Comparison of ENCODE assay signal across 10 cellular contexts in the genomic region with DNA sequence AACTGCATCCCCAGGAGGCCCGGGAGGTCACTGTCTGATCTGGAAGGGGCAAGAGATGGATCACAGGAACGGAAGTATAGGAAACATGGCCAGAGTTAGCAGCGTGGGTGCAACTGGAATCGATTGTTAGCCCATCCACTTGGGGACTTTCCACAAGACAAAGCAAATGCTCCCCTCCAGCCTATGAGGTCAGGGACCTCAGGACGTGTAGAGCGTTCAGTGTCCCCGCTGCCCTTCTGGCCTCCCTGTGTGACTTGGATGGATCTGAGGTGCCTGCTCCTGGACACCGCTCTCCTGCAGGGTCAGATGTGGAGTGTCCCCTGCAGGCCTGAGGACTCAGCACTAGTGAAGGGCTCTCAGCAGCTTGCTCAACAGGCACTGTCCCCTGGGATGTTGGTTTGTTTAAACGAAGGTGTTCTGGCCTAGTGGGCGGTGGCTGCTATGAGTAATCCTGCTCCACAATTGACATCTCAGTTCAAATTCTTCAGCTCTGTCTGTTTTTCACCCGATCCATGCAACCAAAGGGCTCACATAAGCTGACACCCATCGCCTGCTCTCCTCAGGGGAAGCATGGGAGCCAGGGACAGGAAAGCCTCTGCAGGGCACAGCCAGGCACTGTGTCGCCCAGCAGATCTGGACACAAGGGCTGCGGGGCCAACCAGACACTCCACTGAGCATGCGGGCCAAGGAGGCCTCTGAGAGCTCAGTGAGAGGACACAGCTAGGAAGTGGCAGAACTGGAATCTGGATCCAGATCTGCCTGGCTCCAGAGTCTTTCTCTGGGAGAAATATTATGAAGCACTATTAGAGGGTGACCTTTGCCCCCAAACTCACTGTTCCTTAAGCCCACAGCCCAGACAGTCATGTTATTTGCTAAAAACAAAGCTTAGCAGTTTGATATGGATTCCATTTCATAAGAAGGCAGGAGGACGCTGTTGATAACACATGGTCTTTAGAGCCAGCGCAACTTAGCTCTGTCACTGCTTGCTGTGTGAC.
A peak's percentile ranks its signal among the peaks of the same experiment; 100 is the strongest.
DNase-seq lines count a peak whose midpoint lies in the region; ATAC-seq and TF ChIP-seq lines count a peak whose summit lies in the region.
"Had no signal": no experiment of that assay in that cellular context is flagged by ENCODE, and none has a peak within 500 bp of the region (broad histone marks: within the 10 kb centered on the region; RNA-seq: fewer than 3 reads in every experiment).

No MANE protein-coding gene starts in this region.

- ATAC-seq in HG02763 (IDR thresholded peaks at IDR 0.05; ENCODE audit: unreplicated experiment), result peak; percentile 85
- peak; percentile 53 for ATAC-seq in Right ventricle myocardium superior (ENCODE audit: poor library complexity)

- TF ChIP-seq CTCF in OCI-LY3 (IDR thresholded peaks at IDR 0.05; ENCODE audit: low read depth, low read length), result no peak

- peak overlapping the region; percentile 19; the same call in 1 of the 2 replicates for H3K4me3 ChIP-seq in OCI-LY3 (ENCODE audit: low read length)

- H3K9me3 Mint-ChIP-seq in activated CD4-positive, alpha-beta memory T cell treated with anti-CD3 and anti-CD28 coated beads for 36 hours, result no peaks in the 10 kb centered on the region
- no peaks in the 10 kb centered on the region for H3K9me3 Mint-ChIP-seq in activated CD4-positive, alpha-beta memory T cell treated with anti-CD3 and anti-CD28 coated beads, Interleukin-2, amount 10 ng/mL, durations not matched to agents 7 days and 5 days
- H3K9me3 Mint-ChIP-seq: activated naive CD8-positive, alpha-beta T cell treated with anti-CD3 and anti-CD28 coated beads, Interleukin-2, amount 10 ng/mL, durations not matched to agents 7 days and 5 days; CD4-positive, CD25-positive, alpha-beta regulatory T cell had no signal

- peaks cover 5% of the 10 kb centered on the region for H3K27me3 Mint-ChIP-seq in activated CD4-positive, alpha-beta memory T cell treated with anti-CD3 and anti-CD28 coated beads for 36 hours
- H3K27me3 Mint-ChIP-seq in activated CD4-positive, alpha-beta memory T cell treated with anti-CD3 and anti-CD28 coated beads, Interleukin-2, amount 10 ng/mL, durations not matched to agents 7 days and 5 days, result peaks cover 5% of the 10 kb centered on the region
- H3K27me3 Mint-ChIP-seq: CD4-positive, CD25-positive, alpha-beta regulatory T cell had no signal

- H3K36me3 ChIP-seq in OCI-LY3 (replicated peaks; ENCODE audit: low read depth, low read length), result no peaks in the 10 kb centered on the region

- H4K20me1 ChIP-seq in OCI-LY3 (ENCODE audit: insufficient read depth, low read length), result no peaks in the 10 kb centered on the region

- POLR2A ChIA-PET in activated CD4-positive, alpha-beta memory T cell treated with anti-CD3 and anti-CD28 coated beads for 36 hours (lab: Charles Lee), result no interaction called here
- POLR2A ChIA-PET in activated CD4-positive, alpha-beta memory T cell treated with anti-CD3 and anti-CD28 coated beads, Interleukin-2, amount 10 ng/mL, durations not matched to agents 7 days and 5 days (lab: Charles Lee), result interaction anchor here (1.3 kb wide), 1 partner anchor 78 kb away, joined by 3 read pairs; a partner anchor contains a TSS

- H3K9ac ChIP-seq in OCI-LY3 (ENCODE audit: low read length), result no peak overlapping the region

- H3K27me3 ChIP-seq in OCI-LY3 (ENCODE audit: low read depth, low read length), result peaks cover 8% of the 10 kb centered on the region; the same call in 1 of the 2 replicates

- H3K36me3 Mint-ChIP-seq in activated CD4-positive, alpha-beta memory T cell treated with anti-CD3 and anti-CD28 coated beads for 36 hours, result no peaks in the 10 kb centered on the region
- H3K36me3 Mint-ChIP-seq in activated CD4-positive, alpha-beta memory T cell treated with anti-CD3 and anti-CD28 coated beads, Interleukin-2, amount 10 ng/mL, durations not matched to agents 7 days and 5 days (ENCODE audit: low read depth), result no peaks in the 10 kb centered on the region
- H3K36me3 Mint-ChIP-seq: activated naive CD8-positive, alpha-beta T cell treated with anti-CD3 and anti-CD28 coated beads, Interleukin-2, amount 10 ng/mL, durations not matched to agents 7 days and 5 days; CD4-positive, CD25-positive, alpha-beta regulatory T cell had no signal

- no peak overlapping the region for H3K4me3 Mint-ChIP-seq in activated CD4-positive, alpha-beta memory T cell treated with anti-CD3 and anti-CD28 coated beads for 36 hours
- no peak overlapping the region for H3K4me3 Mint-ChIP-seq in activated CD4-positive, alpha-beta memory T cell treated with anti-CD3 and anti-CD28 coated beads, Interleukin-2, amount 10 ng/mL, durations not matched to agents 7 days and 5 days
- H3K4me3 Mint-ChIP-seq: activated naive CD8-positive, alpha-beta T cell treated with anti-CD3 and anti-CD28 coated beads, Interleukin-2, amount 10 ng/mL, durations not matched to agents 7 days and 5 days; CD4-positive, CD25-positive, alpha-beta regulatory T cell had no signal

- CTCF ChIA-PET in activated CD4-positive, alpha-beta memory T cell treated with anti-CD3 and anti-CD28 coated beads for 36 hours (lab: Charles Lee), result interaction anchor here (0.6 to 0.9 kb wide), 4 partner anchors 81 to 438 kb away, joined by 3 to 4 read pairs (median 3); no protein-coding TSS in a partner anchor
- CTCF ChIA-PET in activated CD4-positive, alpha-beta memory T cell treated with anti-CD3 and anti-CD28 coated beads, Interleukin-2, amount 10 ng/mL, durations not matched to agents 7 days and 5 days (lab: Charles Lee), result no interaction called here

- H3K4me1 Mint-ChIP-seq in activated CD4-positive, alpha-beta memory T cell treated with anti-CD3 and anti-CD28 coated beads for 36 hours (ENCODE audit: low read depth), result no peaks in the 10 kb centered on the region
- H3K4me1 Mint-ChIP-seq in activated CD4-positive, alpha-beta memory T cell treated with anti-CD3 and anti-CD28 coated beads, Interleukin-2, amount 10 ng/mL, durations not matched to agents 7 days and 5 days, result no peaks in the 10 kb centered on the region
- H3K4me1 Mint-ChIP-seq: activated naive CD8-positive, alpha-beta T cell treated with anti-CD3 and anti-CD28 coated beads, Interleukin-2, amount 10 ng/mL, durations not matched to agents 7 days and 5 days had no signal

- peak overlapping the region; percentile 47; the same call in 1 of the 2 replicates for H2AFZ ChIP-seq in OCI-LY3 (ENCODE audit: low read depth, low read length)

- H3K79me2 ChIP-seq in OCI-LY3 (ENCODE audit: low read length), result no peaks in the 10 kb centered on the region

- peaks cover 11% of the 10 kb centered on the region for H3K4me1 ChIP-seq in OCI-LY3 (ENCODE audit: low read length)

- peak; percentile 15 for DNase-seq in activated CD4-positive, alpha-beta memory T cell treated with anti-CD3 and anti-CD28 coated beads for 36 hours
- DNase-seq in activated CD4-positive, alpha-beta memory T cell treated with anti-CD3 and anti-CD28 coated beads, Interleukin-2, amount 10 ng/mL, durations not matched to agents 7 days and 5 days, result no peak
- DNase-seq in Right ventricle myocardium superior (no peak), stromal cell of bone marrow (ENCODE audit: low read depth) (peak; percentile 42), CD1c-positive myeloid dendritic cell (ENCODE audit: extremely low spot score) (no peak)
- no peak for DNase-seq in effector CD8-positive, alpha-beta T cell (lab: John Stamatoyannopoulos, UW)
- DNase-seq: activated naive CD8-positive, alpha-beta T cell treated with anti-CD3 and anti-CD28 coated beads, Interleukin-2, amount 10 ng/mL, durations not matched to agents 7 days and 5 days had no signal

- no peak overlapping the region for H3K27ac ChIP-seq in OCI-LY3 (ENCODE audit: low read length)

- H3K27ac Mint-ChIP-seq in activated CD4-positive, alpha-beta memory T cell treated with anti-CD3 and anti-CD28 coated beads for 36 hours, result no peak overlapping the region
- no peak overlapping the region for H3K27ac Mint-ChIP-seq in activated CD4-positive, alpha-beta memory T cell treated with anti-CD3 and anti-CD28 coated beads, Interleukin-2, amount 10 ng/mL, durations not matched to agents 7 days and 5 days
- H3K27ac Mint-ChIP-seq: activated naive CD8-positive, alpha-beta T cell treated with anti-CD3 and anti-CD28 coated beads, Interleukin-2, amount 10 ng/mL, durations not matched to agents 7 days and 5 days had no signal

- peak overlapping the region; percentile 46 for H3K4me2 ChIP-seq in OCI-LY3 (ENCODE audit: low read length)

- no peaks in the 10 kb centered on the region for H3K9me3 ChIP-seq in OCI-LY3 (ENCODE audit: insufficient read depth, low read length)

- intact Hi-C loops in activated CD4-positive, alpha-beta memory T cell treated with anti-CD3 and anti-CD28 coated beads for 36 hours (cut with micrococcal nuclease), result no loop called here
- intact Hi-C loops in Right ventricle myocardium superior (cut with DNase I), result no loop called here

Comparison
In these comparisons a context has a peak if more than half of its experiments do, and no peak if none do; other contexts are left out.
1. DNase-seq: peak in activated CD4-positive, alpha-beta memory T cell treated with anti-CD3 and anti-CD28 coated beads for 36 hours (single experiment) and stromal cell of bone marrow (single experiment); none in activated CD4-positive, alpha-beta memory T cell treated with anti-CD3 and anti-CD28 coated beads, Interleukin-2, amount 10 ng/mL, durations not matched to agents 7 days and 5 days (single experiment), Right ventricle myocardium superior (single experiment), effector CD8-positive, alpha-beta T cell (single experiment) and CD1c-positive myeloid dendritic cell (single experiment).